Comparison of ENCODE assay signal across 11 cellular contexts in the genomic region with DNA sequence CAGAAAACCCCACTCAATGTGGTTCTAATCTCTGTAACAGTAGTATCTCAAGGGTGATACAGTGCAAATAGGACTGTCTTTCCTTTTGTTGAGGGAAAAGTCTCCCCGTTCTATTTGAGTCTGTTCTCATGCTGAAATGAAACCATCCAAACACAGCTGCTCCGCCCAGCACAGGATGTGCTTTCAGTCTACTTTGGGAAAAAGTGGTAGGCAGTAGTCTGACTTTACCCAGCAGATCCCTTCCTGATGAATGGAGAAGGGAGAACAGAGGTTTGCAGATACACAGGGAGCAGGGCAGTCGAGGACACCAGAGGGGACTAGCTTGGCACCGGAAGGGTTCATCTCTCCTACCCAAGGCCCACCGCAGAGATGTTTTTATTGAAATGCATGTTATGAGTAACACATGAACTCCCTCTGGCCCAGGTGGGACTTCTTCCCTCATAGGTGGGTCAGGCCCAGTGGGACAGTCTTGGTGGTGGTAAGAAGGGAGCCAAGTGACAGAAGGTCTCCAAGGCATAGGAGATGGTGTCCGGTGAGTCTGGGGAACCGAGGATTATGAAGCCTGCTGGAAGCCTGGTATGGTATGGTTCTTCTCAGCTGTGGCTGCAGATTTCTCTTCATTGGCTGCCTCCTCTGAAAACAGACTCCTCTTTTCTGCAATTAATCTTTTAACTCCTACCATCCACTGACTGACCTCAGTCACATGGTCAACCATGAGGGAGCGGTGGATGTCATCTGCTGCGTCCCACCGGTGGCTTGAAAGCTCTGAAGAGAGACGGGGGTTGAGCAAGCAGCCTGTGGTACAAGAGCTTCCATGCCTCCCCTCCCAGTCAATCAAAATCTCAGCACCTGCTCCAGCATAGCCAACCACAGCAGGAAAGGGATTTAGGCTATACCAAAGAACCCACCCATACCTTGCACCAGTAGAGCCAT. TPM values are rescaled to one million over a fixed set of nuclear protein-coding genes. Genes with fewer than 3 reads are reported as not detected.
DNase-seq lines count a peak whose midpoint lies in the region; ATAC-seq and TF ChIP-seq lines count a peak whose summit lies in the region.
"Had no signal": no experiment of that assay in that cellular context is flagged by ENCODE, and none has a peak within 500 bp of the region (broad histone marks: within the 10 kb centered on the region; RNA-seq: fewer than 3 reads in every experiment).

No MANE protein-coding gene starts in this region.

- no peak for TF ChIP-seq POLR2A in Peyer's patch (IDR thresholded peaks at IDR 0.05)

- intact Hi-C loops in CD14-positive monocyte (cut with micrococcal nuclease) (loop anchor here in 1 of 2 donors (5.0 kb wide), 1 partner anchor 97 kb away; a partner anchor contains a TSS), psoas muscle (cut with DNase I) (no loop called here)

- no peak for DNase-seq in CD14-positive monocyte (ENCODE audit: low spot score)
- peak in 2 of 3 donors; percentile 10 to 42 for DNase-seq in Peyer's patch
- no peak for DNase-seq in epithelial cell of prostate (ENCODE audit: low read depth, low spot score)
- DNase-seq in psoas muscle: no peak
- no peak for DNase-seq in brain microvascular endothelial cell
- DNase-seq in NCI-H446 (lab: John Stamatoyannopoulos, UW): no peak
- no peak for DNase-seq in DMS79 (lab: John Stamatoyannopoulos, UW)
- DNase-seq: DMS79 treated with DMSO at 0.1 percent for 48 hours, NCI-H82, T1000 had no signal

- 73 to 81% (median 75%) methylated on average over 11 of the region's 11 CpGs for WGBS in psoas muscle, 3 donors

- H3K27me3 ChIP-seq in Peyer's patch (no peaks in the 10 kb centered on the region), psoas muscle (ENCODE audit: insufficient read depth in 3 of 3, low read length in 2 of 3) (no peaks in the 10 kb centered on the region), brain microvascular endothelial cell (replicated peaks) (no peaks in the 10 kb centered on the region)

- H3K9me3 ChIP-seq in Peyer's patch (no peaks in the 10 kb centered on the region), psoas muscle (no peaks in the 10 kb centered on the region)

- H3K4me3 Mint-ChIP-seq in CD14-positive monocyte: no peak overlapping the region

- H3K4me1 Mint-ChIP-seq in CD14-positive monocyte: peaks cover 71% of the 10 kb centered on the region

- in situ Hi-C loops in brain microvascular endothelial cell (cut with HindIII; ENCODE audit: low pct_ligation_motif_present, low sequenced_read_pairs): no loop called here

- H3K4me1 ChIP-seq in Peyer's patch: peaks cover 0 to 46% (median 6%) of the 10 kb centered on the region in 4 donors
- peaks cover 52% of the 10 kb centered on the region for H3K4me1 ChIP-seq in psoas muscle

- peaks cover 0 to 2% (median 0%) of the 10 kb centered on the region in 3 donors for H3K27me3 Mint-ChIP-seq in CD14-positive monocyte (ENCODE audit: low read depth in 3 of 3)

- ATAC-seq in psoas muscle (no peak), GM19328 (IDR thresholded peaks at IDR 0.05; ENCODE audit: unreplicated experiment) (no peak)

- H3K36me3 Mint-ChIP-seq in CD14-positive monocyte: peaks cover 53 to 59% of the 10 kb centered on the region in 2 donors

- H3K36me3 ChIP-seq in Peyer's patch: peaks cover 0 to 36% (median 0%) of the 10 kb centered on the region in 3 donors
- H3K36me3 ChIP-seq in psoas muscle (ENCODE audit: insufficient read depth in 1 of 2, low read depth in 1 of 2): peaks cover 4 to 47% of the 10 kb centered on the region in 2 donors
- H3K36me3 ChIP-seq in brain microvascular endothelial cell (replicated peaks): peaks cover 35% of the 10 kb centered on the region

- H3K27ac ChIP-seq in Peyer's patch (peak overlapping the region in 2 of 4 donors; percentile 98 to 99), epithelial cell of prostate (peak overlapping the region; percentile 83), psoas muscle (peak overlapping the region; percentile 98), brain microvascular endothelial cell (no peak overlapping the region)

- H3K27ac Mint-ChIP-seq in CD14-positive monocyte: peak overlapping the region; percentile 36 to 99 (median 95)

- peaks cover 0 to 2% (median 0%) of the 10 kb centered on the region in 7 donors for H3K9me3 Mint-ChIP-seq in CD14-positive monocyte

- H3K4me3 ChIP-seq in Peyer's patch: no peak overlapping the region
- no peak overlapping the region for H3K4me3 ChIP-seq in psoas muscle
- no peak overlapping the region for H3K4me3 ChIP-seq in brain microvascular endothelial cell (ENCODE audit: low read depth, low read length)

- TF ChIP-seq CTCF in CD14-positive monocyte (IDR thresholded peaks at IDR 0.05) (no peak), Peyer's patch (IDR thresholded peaks at IDR 0.05) (no peak), psoas muscle (IDR thresholded peaks at IDR 0.05) (no peak), brain microvascular endothelial cell (IDR thresholded peaks at IDR 0.05; ENCODE audit: low read depth, low read length, missing control alignments) (no peak)

RNA-seq across cellular contexts. Expression of a gene that starts 3.0 kb away (rescaled TPM):
- polyA plus RNA-seq in CD14-positive monocyte (10 to 100 TPM; 41.9 to 46.0 TPM), psoas muscle (10 to 100 TPM; 43.8 to 81.8 (median 64.2) TPM)
- total RNA-seq in Peyer's patch (10 to 100 TPM in 3 of 4 donors, not detected in 1; 32.4 to 46.1 (median 32.9) TPM), psoas muscle (100 to 1,000 TPM in 1 of 4 donors, 10 to 100 TPM in 3; 31.7 to 116 (median 40.5) TPM)

RNA-seq across cellular contexts. Expression of a gene that starts 6.9 kb away (rescaled TPM):
- polyA plus RNA-seq in CD14-positive monocyte (10 to 100 TPM; 72.4 to 80.8 TPM), psoas muscle (10 to 100 TPM; 36.9 to 78.0 (median 58.6) TPM)
- total RNA-seq in Peyer's patch (10 to 100 TPM; 19.8 to 38.6 (median 27.5) TPM), psoas muscle (10 to 100 TPM; 33.4 to 58.5 (median 37.6) TPM)

RNA-seq across cellular contexts. Expression of a gene that starts 14.0 kb away (rescaled TPM):
- polyA plus RNA-seq in CD14-positive monocyte (1 to 10 TPM; 4.9 to 7.4 TPM), psoas muscle (1 to 10 TPM; 4.3 to 7.6 (median 6.6) TPM)
- total RNA-seq in Peyer's patch (10 to 100 TPM; 21.7 to 78.5 (median 62.4) TPM), psoas muscle (10 to 100 TPM in 3 of 4 donors, 1 to 10 TPM in 1; 9.5 to 25.4 (median 16.4) TPM)

RNA-seq across cellular contexts. Expression of a gene that starts 14.2 kb away (rescaled TPM):
- polyA plus RNA-seq in CD14-positive monocyte: 10 to 100 TPM; 44.0 to 67.1 TPM
- total RNA-seq in Peyer's patch: 10 to 100 TPM; 41.9 to 51.3 (median 49.9) TPM
- 100 to 1,000 TPM in 3 of 4 donors, 10 to 100 TPM in 1; 95.7 to 129 (median 117) TPM for total RNA-seq in psoas muscle
- 100 to 1,000 TPM in 1 of 3 donors, 10 to 100 TPM in 2; 49.9 to 149 (median 99.6) TPM for polyA plus RNA-seq in psoas muscle

Comparison
In these comparisons a context has a peak if more than half of its experiments do, and no peak if none do; other contexts are left out.
1. DNase-seq: peak in Peyer's patch (2 of 3); none in CD14-positive monocyte (single experiment), epithelial cell of prostate (single experiment), psoas muscle (0 of 2), brain microvascular endothelial cell (single experiment), NCI-H446 (0 of 2) and DMS79 (single experiment).